Comparison of ENCODE assay signal across 10 cellular contexts in genomic region chr2:207533609-207534008, GRCh38. TPM values are rescaled to one million over a fixed set of nuclear protein-coding genes. Genes with fewer than 3 reads are reported as not detected.
DNase-seq lines count a peak whose midpoint lies in the region; ATAC-seq and TF ChIP-seq lines count a peak whose summit lies in the region.
"Had no signal": no experiment of that assay in that cellular context is flagged by ENCODE, and none has a peak within 500 bp of the region (broad histone marks: within the 10 kb centered on the region; RNA-seq: fewer than 3 reads in every experiment).

No MANE protein-coding gene starts in this region.

- H4K5ac ChIP-seq in IMR-90 (ENCODE audit: low read depth, low read length) = no peak overlapping the region

- no peak overlapping the region for H2AK5ac ChIP-seq in IMR-90 (ENCODE audit: low read depth, low read length)
- H2AK5ac ChIP-seq in neuronal stem cell (ENCODE audit: low read depth, low read length) = no peak overlapping the region

- in situ Hi-C loops in IMR-90 (cut with MboI; ENCODE audit: low sequenced_read_pairs) = no loop called here

- H3K9ac ChIP-seq in IMR-90 (ENCODE audit: low read depth, low read length) = no peak overlapping the region
- peak overlapping the region; percentile 59 for H3K9ac ChIP-seq in adipocyte (ENCODE audit: low read length)
- H3K9ac ChIP-seq in neural cell (ENCODE audit: low read length) = no peak overlapping the region
- H3K9ac ChIP-seq in neuronal stem cell (ENCODE audit: low read depth, low read length, poor library complexity) = no peak overlapping the region

- H3K18ac ChIP-seq in IMR-90 (ENCODE audit: low read depth, low read length) (no peak overlapping the region), neuronal stem cell (ENCODE audit: low read length) (no peak overlapping the region)

- TF ChIP-seq CTCF in IMR-90 (conservative IDR thresholded peaks at IDR 0.05; ENCODE audit: low read depth, low read length) = no peak
- TF ChIP-seq CTCF in neural cell (IDR thresholded peaks at IDR 0.05; ENCODE audit: poor library complexity, severe bottlenecking) = no peak

- H4K91ac ChIP-seq in IMR-90 (ENCODE audit: insufficient read depth, low read depth, low read length) = no peak overlapping the region
- H4K91ac ChIP-seq in neuronal stem cell (ENCODE audit: low read depth, low read length, poor library complexity) = no peak overlapping the region

- no peak overlapping the region for H2AK9ac ChIP-seq in IMR-90 (replicated peaks; ENCODE audit: low read depth, low read length, poor library complexity)

- H3K36me3 ChIP-seq in IMR-90 (ENCODE audit: control insufficient read depth, insufficient read depth, low read length) (peaks cover 2% of the 10 kb centered on the region), adipocyte (ENCODE audit: control insufficient read depth, insufficient read depth, low read length, severe bottlenecking) (no peaks in the 10 kb centered on the region), neural cell (ENCODE audit: insufficient read depth, low read length) (no peaks in the 10 kb centered on the region), neuronal stem cell (replicated peaks in 1 of 2; ENCODE audit: control insufficient read depth in 2 of 2, insufficient read depth in 2 of 2, low read length in 2 of 2) (peaks cover 0 to 58% of the 10 kb centered on the region in 2 donors)

- H3K4ac ChIP-seq in IMR-90 (ENCODE audit: low read depth, low read length) (no peak overlapping the region), neuronal stem cell (ENCODE audit: low read length) (no peak overlapping the region)

- H3K9me2 ChIP-seq in neural cell (ENCODE audit: insufficient read depth, low read length) = no peaks in the 10 kb centered on the region

- H3K56ac ChIP-seq in IMR-90 (ENCODE audit: extremely low read depth, insufficient read depth, low read length) = no peak overlapping the region

- CTCF ChIA-PET in IMR-90 (lab: Yijun Ruan, JAX) = interaction anchor here (0.5 to 0.7 kb wide), 4 partner anchors 10 to 213 kb away, joined by 3 to 9 read pairs (median 3); no protein-coding TSS in a partner anchor

- no peaks in the 10 kb centered on the region for H3K27me3 ChIP-seq in IMR-90 (ENCODE audit: control insufficient read depth, insufficient read depth, low read length)
- no peaks in the 10 kb centered on the region for H3K27me3 ChIP-seq in adipocyte (replicated peaks; ENCODE audit: control insufficient read depth, insufficient read depth, low read length)
- no peaks in the 10 kb centered on the region for H3K27me3 ChIP-seq in neural cell (ENCODE audit: insufficient read depth, low read depth, low read length)
- H3K27me3 ChIP-seq in neuronal stem cell (ENCODE audit: control insufficient read depth in 3 of 3, insufficient read depth in 3 of 3, low read depth in 1 of 3, low read length in 3 of 3) = peaks cover 0 to 4% (median 0%) of the 10 kb centered on the region in 3 experiments

- TF ChIP-seq EP300 in neural cell (conservative IDR thresholded peaks at IDR 0.05; ENCODE audit: poor library complexity, severe bottlenecking) = no peak

- peak; percentile 25 for DNase-seq in NCI-H1092 treated with DMSO at 0.1 percent for 48 hours (lab: John Stamatoyannopoulos, UW)
- no peak for DNase-seq in NCI-H1092 (lab: John Stamatoyannopoulos, UW)
- no peak for DNase-seq in IMR-90
- DNase-seq in adipocyte (ENCODE audit: low read depth) = peak; percentile 18
- DNase-seq in SW480 (ENCODE audit: low spot score) = no peak
- no peak for DNase-seq in neuronal stem cell (ENCODE audit: low spot score)
- DNase-seq: NCI-H526, T-helper 9 cell had no signal

- POLR2A ChIA-PET in IMR-90 (lab: Charles Lee; ENCODE audit: unreplicated experiment) = no interaction called here

- H3K79me1 ChIP-seq in IMR-90 (ENCODE audit: low read depth in 1 of 2, low read length in 2 of 2) = peaks cover 17 to 47% of the 10 kb centered on the region in 2 experiments
- peaks cover 3% of the 10 kb centered on the region for H3K79me1 ChIP-seq in neuronal stem cell (ENCODE audit: low read depth, low read length)

- H3K23ac ChIP-seq in IMR-90 (ENCODE audit: low read depth, low read length) (no peak overlapping the region), neuronal stem cell (ENCODE audit: low read depth, low read length, poor library complexity) (no peak overlapping the region)

- no peak overlapping the region for H3K27ac ChIP-seq in IMR-90 (ENCODE audit: insufficient read depth, low read length)
- H3K27ac ChIP-seq in neural cell (ENCODE audit: low read length) = no peak overlapping the region
- H3K27ac ChIP-seq in neuronal stem cell (replicated peaks; ENCODE audit: low read length) = no peak overlapping the region

- intact Hi-C loops in IMR-90 (cut with micrococcal nuclease) = no loop called here

- no peak for ATAC-seq in IMR-90 (ENCODE audit: low read depth)
- ATAC-seq in GM21576 (IDR thresholded peaks at IDR 0.05; ENCODE audit: unreplicated experiment) = no peak

- no peaks in the 10 kb centered on the region for H3K9me3 ChIP-seq in IMR-90 (ENCODE audit: control insufficient read depth, insufficient read depth, low read length)
- no peaks in the 10 kb centered on the region for H3K9me3 ChIP-seq in adipocyte (ENCODE audit: control insufficient read depth, low read length)
- no peaks in the 10 kb centered on the region for H3K9me3 ChIP-seq in neural cell (ENCODE audit: low read length)
- peaks cover 0 to 14% of the 10 kb centered on the region in 2 donors for H3K9me3 ChIP-seq in neuronal stem cell (replicated peaks in 1 of 2; ENCODE audit: control insufficient read depth in 2 of 2, insufficient read depth in 1 of 2, low read depth in 1 of 2, low read length in 2 of 2)

- H3K79me2 ChIP-seq in neural cell (replicated peaks; ENCODE audit: insufficient read depth, low read length) = peaks cover 79% of the 10 kb centered on the region

- TF ChIP-seq RAD21 in IMR-90 (IDR thresholded peaks at IDR 0.05; ENCODE audit: low read length) = no peak
- no peak for TF ChIP-seq RAD21 in neural cell (conservative IDR thresholded peaks at IDR 0.05)

- H3F3A ChIP-seq in neural cell (ENCODE audit: insufficient read depth, low read length, poor library complexity, severe bottlenecking) = peaks cover 13% of the 10 kb centered on the region

- H2BK15ac ChIP-seq in IMR-90 (ENCODE audit: low read depth, low read length) (no peak overlapping the region), neuronal stem cell (ENCODE audit: low read length) (no peak overlapping the region)

- H2BK20ac ChIP-seq in IMR-90 (ENCODE audit: low read depth, low read length) = no peak overlapping the region

- TSS peak; percentile 1 for BruUV-seq in IMR-90 (replicated peaks; lab: Mats Ljungman, UMichigan)

- H3K4me2 ChIP-seq in IMR-90 (ENCODE audit: low read depth, low read length) (no peak overlapping the region), neural cell (ENCODE audit: low read length) (no peak overlapping the region), neuronal stem cell (ENCODE audit: insufficient read depth, low read length, poor library complexity, severe bottlenecking) (no peak overlapping the region)

- H3K4me1 ChIP-seq in IMR-90 (ENCODE audit: control insufficient read depth, insufficient read depth, low read length) (no peaks in the 10 kb centered on the region), adipocyte (ENCODE audit: control insufficient read depth, insufficient read depth, low read length) (peaks cover 38% of the 10 kb centered on the region), neuronal stem cell (ENCODE audit: control insufficient read depth in 2 of 2, insufficient read depth in 1 of 2, low read depth in 1 of 2, low read length in 2 of 2) (no peaks in the 10 kb centered on the region)

- H4K8ac ChIP-seq in IMR-90 (ENCODE audit: low read depth in 2 of 2, low read length in 2 of 2) = no peak overlapping the region
- H4K8ac ChIP-seq in neuronal stem cell (ENCODE audit: low read depth, low read length) = no peak overlapping the region

- WGBS in IMR-90 (ENCODE audit: extremely low coverage in 2 of 2, insufficient read length in 1 of 2), 2 experiments = no CpG with 5 or more reads among the region's 1 CpG
- WGBS in neuronal stem cell (ENCODE audit: extremely low coverage in 2 of 2, insufficient read length in 2 of 2, insufficient replicate concordance in 1 of 2), 2 donors = no CpG with 5 or more reads among the region's 1 CpG

- H2BK120ac ChIP-seq in IMR-90 (ENCODE audit: low read depth, low read length) (no peak overlapping the region), neuronal stem cell (ENCODE audit: low read depth, low read length) (no peak overlapping the region)

- H2BK5ac ChIP-seq in IMR-90 (ENCODE audit: low read depth, low read length, poor library complexity, severe bottlenecking) = no peak overlapping the region
- no peak overlapping the region for H2BK5ac ChIP-seq in neuronal stem cell (ENCODE audit: low read length)

- no peak overlapping the region for H2BK12ac ChIP-seq in neuronal stem cell (ENCODE audit: low read length)

- no peak for TF ChIP-seq POLR2A in IMR-90 (IDR thresholded peaks at IDR 0.05; ENCODE audit: low read depth, low read length)

- dilution Hi-C loops in IMR-90 (cut with HindIII; ENCODE audit: low sequenced_read_pairs, unreplicated experiment) = no loop called here

- H2AFZ ChIP-seq in IMR-90 (replicated peaks; ENCODE audit: low read length, poor library complexity) (no peak overlapping the region), neural cell (ENCODE audit: low read depth, low read length) (no peak overlapping the region), neuronal stem cell (ENCODE audit: low read length) (no peak overlapping the region)

- H3K4me3 ChIP-seq in IMR-90 (ENCODE audit: insufficient read depth, low read depth, low read length) (no peak overlapping the region), adipocyte (ENCODE audit: low read length) (peak overlapping the region; percentile 1), neural cell (ENCODE audit: low read length) (peak overlapping the region; percentile 15), neuronal stem cell (ENCODE audit: low read length in 2 of 2) (no peak overlapping the region)

- H4K20me1 ChIP-seq in IMR-90 (ENCODE audit: insufficient read depth, low read length) = peaks cover 17% of the 10 kb centered on the region; the same call in 1 of the 2 replicates
- H4K20me1 ChIP-seq in neural cell (ENCODE audit: insufficient read depth) = no peaks in the 10 kb centered on the region

- no peak overlapping the region for H3K14ac ChIP-seq in IMR-90 (replicated peaks; ENCODE audit: low read depth, low read length)
- no peak overlapping the region for H3K14ac ChIP-seq in neuronal stem cell (ENCODE audit: low read length)

- peaks cover 3% of the 10 kb centered on the region; the same call in 1 of the 2 replicates for H3K9me1 ChIP-seq in IMR-90 (ENCODE audit: insufficient read depth, low read length)

TF ChIP-seq in IMR-90, 13 proteins besides CTCF, POLR2A, EP300 and RAD21 (continues in another document):
- no peak for TF ChIP-seq MAZ (IDR thresholded peaks at IDR 0.05; ENCODE audit: borderline replicate concordance, low read depth, low read length)

TF ChIP-seq in neural cell, 6 proteins besides CTCF, POLR2A, EP300 and RAD21 (continues in another document):
- TF ChIP-seq TAF1 (IDR thresholded peaks at IDR 0.05; ENCODE audit: low read depth) = no peak

RNA-seq across cellular contexts. Expression of gene CREB1, which starts 3.8 kb away (rescaled TPM):
- 71.9 and 94.5 TPM in 2 replicates for total RNA-seq in IMR-90 (2012; rRNA removed)
- 22.4 and 25.6 TPM in 2 replicates for polyA plus RNA-seq in IMR-90 (2012; rRNA removed)
- polyA plus RNA-seq in IMR-90 (2012; cell fraction: cytosol; rRNA removed) = 3.7 and 7.5 TPM in 2 replicates
- polyA plus RNA-seq in IMR-90 (2012; cell fraction: nucleus; rRNA removed; ENCODE audit: low replicate concordance) = 5.5 and 24.0 TPM in 2 replicates
- 32.6 and 38.7 TPM in 2 replicates for polyA plus RNA-seq in neural cell
- polyA minus RNA-seq in neural cell = 152 and 165 TPM in 2 replicates
- 60.5 TPM for polyA plus RNA-seq in neuronal stem cell (2013, experiment 1 of 2)
- 61.4 TPM for polyA plus RNA-seq in neuronal stem cell (2013, experiment 2 of 2)

Comparison
In these comparisons a context has a peak if more than half of its experiments do, and no peak if none do; other contexts are left out.
1. DNase-seq: peak in NCI-H1092 treated with DMSO at 0.1 percent for 48 hours (single experiment) and adipocyte (single experiment); none in NCI-H1092 (single experiment), IMR-90 (single experiment), SW480 (single experiment) and neuronal stem cell (single experiment).
2. H3K4me3 ChIP-seq: peak in adipocyte (single experiment) and neural cell (single experiment); none in IMR-90 (single experiment) and neuronal stem cell (0 of 2).